10 cellular contexts compared by ENCODE assay signal in the genomic region with DNA sequence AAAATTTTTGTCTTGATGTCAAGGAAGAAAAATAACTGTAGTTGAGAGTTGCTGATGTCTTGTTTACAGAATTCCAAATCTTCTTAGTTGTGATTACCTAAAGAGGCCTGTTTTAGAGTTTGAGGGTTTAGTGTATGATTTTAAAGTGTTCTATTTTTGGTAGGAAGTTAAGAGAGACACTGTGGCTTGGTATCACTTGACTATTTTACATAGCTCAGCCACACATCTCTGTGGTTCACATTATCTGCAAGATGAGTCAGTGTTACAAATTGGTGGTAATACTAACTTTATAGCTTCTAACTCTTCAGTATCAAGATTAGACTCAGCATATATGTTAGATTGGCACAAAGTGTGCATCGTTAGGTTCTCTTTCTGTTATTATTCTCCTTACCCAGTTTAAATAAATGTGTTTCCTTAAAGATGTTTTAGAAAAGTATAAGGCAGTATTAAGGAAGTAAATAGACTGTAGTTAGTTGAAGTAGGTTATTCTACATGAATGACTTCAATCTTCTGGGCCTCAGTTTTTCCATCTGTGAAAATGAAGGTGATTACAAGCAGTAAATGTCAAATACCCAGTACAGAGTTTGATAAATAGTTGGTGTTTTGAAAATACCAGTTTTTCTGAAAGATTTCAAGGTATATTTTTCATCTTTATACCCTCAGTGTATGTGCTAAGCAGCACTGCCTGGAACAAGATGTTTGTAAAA. TPM values are rescaled to one million over a fixed set of nuclear protein-coding genes. Genes with fewer than 3 reads are reported as not detected.
DNase-seq lines count a peak whose midpoint lies in the region; ATAC-seq and TF ChIP-seq lines count a peak whose summit lies in the region.
"Had no signal": no experiment of that assay in that cellular context is flagged by ENCODE, and none has a peak within 500 bp of the region (broad histone marks: within the 10 kb centered on the region; RNA-seq: fewer than 3 reads in every experiment).

No MANE protein-coding gene starts in this region.

- peak overlapping the region; percentile 42 for H3K27ac Mint-ChIP-seq in activated naive CD4-positive, alpha-beta T cell treated with anti-CD3 and anti-CD28 coated beads, Interleukin-2, amount 50 U/mL, for 24 hours
- H3K27ac Mint-ChIP-seq in activated naive CD4-positive, alpha-beta T cell treated with anti-CD3 and anti-CD28 coated beads, Interleukin-2, amount 10 ng/mL, durations not matched to agents 7 days and 5 days, result no peak overlapping the region
- H3K27ac Mint-ChIP-seq in T-helper 17 cell (peak overlapping the region; percentile 85), nephron progenitor cell (no peak overlapping the region)
- H3K27ac Mint-ChIP-seq in stimulated activated memory B cell treated with anti-CD40 and anti-IgM and Interleukin-4, amounts not matched to agents 10 μg/mL and 1 μg/mL and 100 μg/mL, for 72 hours, result peak overlapping the region; percentile 42
- H3K27ac Mint-ChIP-seq: dendritic cell treated with granulocyte-macrophage colony-stimulating factor and Interleukin-4, amounts not matched to agents 40 ng/mL and 50 ng/mL, for 4 days had no signal

- no peak for DNase-seq in activated naive CD4-positive, alpha-beta T cell treated with anti-CD3 and anti-CD28 coated beads, Interleukin-2, amount 10 ng/mL, durations not matched to agents 7 days and 5 days
- no peak for DNase-seq in T-helper 17 cell
- no peak for DNase-seq in NCI-H510A treated with DMSO at 0.1 percent for 48 hours (lab: John Stamatoyannopoulos, UW)
- DNase-seq in nephron progenitor cell, result no peak
- DNase-seq in islet precursor cell, result no peak

- no peaks in the 10 kb centered on the region for H3K27me3 Mint-ChIP-seq in activated naive CD4-positive, alpha-beta T cell treated with anti-CD3 and anti-CD28 coated beads, Interleukin-2, amount 50 U/mL, for 24 hours
- no peaks in the 10 kb centered on the region for H3K27me3 Mint-ChIP-seq in activated naive CD4-positive, alpha-beta T cell treated with anti-CD3 and anti-CD28 coated beads, Interleukin-2, amount 10 ng/mL, durations not matched to agents 7 days and 5 days
- H3K27me3 Mint-ChIP-seq in T-helper 17 cell (no peaks in the 10 kb centered on the region), nephron progenitor cell (ENCODE audit: low read depth, poor library complexity) (no peaks in the 10 kb centered on the region)
- H3K27me3 Mint-ChIP-seq in stimulated activated memory B cell treated with anti-CD40 and anti-IgM and Interleukin-4, amounts not matched to agents 10 μg/mL and 1 μg/mL and 100 μg/mL, for 72 hours, result no peaks in the 10 kb centered on the region
- H3K27me3 Mint-ChIP-seq: dendritic cell treated with granulocyte-macrophage colony-stimulating factor and Interleukin-4, amounts not matched to agents 40 ng/mL and 50 ng/mL, for 4 days had no signal

- H3K4me1 Mint-ChIP-seq in activated naive CD4-positive, alpha-beta T cell treated with anti-CD3 and anti-CD28 coated beads, Interleukin-2, amount 50 U/mL, for 24 hours, result peaks cover 13% of the 10 kb centered on the region
- H3K4me1 Mint-ChIP-seq in activated naive CD4-positive, alpha-beta T cell treated with anti-CD3 and anti-CD28 coated beads, Interleukin-2, amount 10 ng/mL, durations not matched to agents 7 days and 5 days, result peaks cover 9% of the 10 kb centered on the region
- H3K4me1 Mint-ChIP-seq in T-helper 17 cell (peaks cover 12% of the 10 kb centered on the region), nephron progenitor cell (no peaks in the 10 kb centered on the region)
- H3K4me1 Mint-ChIP-seq in stimulated activated memory B cell treated with anti-CD40 and anti-IgM and Interleukin-4, amounts not matched to agents 10 μg/mL and 1 μg/mL and 100 μg/mL, for 72 hours, result peaks cover 12% of the 10 kb centered on the region

- no peak for TF ChIP-seq CTCF in nephron progenitor cell (IDR thresholded peaks at IDR 0.05)

- peaks cover 13% of the 10 kb centered on the region for H3K36me3 Mint-ChIP-seq in activated naive CD4-positive, alpha-beta T cell treated with anti-CD3 and anti-CD28 coated beads, Interleukin-2, amount 50 U/mL, for 24 hours
- H3K36me3 Mint-ChIP-seq in activated naive CD4-positive, alpha-beta T cell treated with anti-CD3 and anti-CD28 coated beads, Interleukin-2, amount 10 ng/mL, durations not matched to agents 7 days and 5 days, result peaks cover 11% of the 10 kb centered on the region
- H3K36me3 Mint-ChIP-seq in T-helper 17 cell (ENCODE audit: low read depth) (peaks cover 13% of the 10 kb centered on the region), nephron progenitor cell (ENCODE audit: low read depth) (peaks cover 19% of the 10 kb centered on the region)
- H3K36me3 Mint-ChIP-seq in stimulated activated memory B cell treated with anti-CD40 and anti-IgM and Interleukin-4, amounts not matched to agents 10 μg/mL and 1 μg/mL and 100 μg/mL, for 72 hours, result peaks cover 23% of the 10 kb centered on the region

- no peaks in the 10 kb centered on the region for H3K9me3 Mint-ChIP-seq in activated naive CD4-positive, alpha-beta T cell treated with anti-CD3 and anti-CD28 coated beads, Interleukin-2, amount 50 U/mL, for 24 hours
- H3K9me3 Mint-ChIP-seq in activated naive CD4-positive, alpha-beta T cell treated with anti-CD3 and anti-CD28 coated beads, Interleukin-2, amount 10 ng/mL, durations not matched to agents 7 days and 5 days, result no peaks in the 10 kb centered on the region
- H3K9me3 Mint-ChIP-seq in stimulated activated memory B cell treated with anti-CD40 and anti-IgM and Interleukin-4, amounts not matched to agents 10 μg/mL and 1 μg/mL and 100 μg/mL, for 72 hours, result no peaks in the 10 kb centered on the region
- H3K9me3 Mint-ChIP-seq in nephron progenitor cell, result no peaks in the 10 kb centered on the region

- peak; percentile 90 for ATAC-seq in HG02884 (IDR thresholded peaks at IDR 0.05; ENCODE audit: unreplicated experiment)
- ATAC-seq in T-helper 17 cell, result no peak
- peak; percentile 67 for ATAC-seq in stimulated activated memory B cell treated with anti-CD40 and anti-IgM and Interleukin-4, amounts not matched to agents 10 μg/mL and 1 μg/mL and 100 μg/mL, for 72 hours

- CTCF ChIA-PET in activated naive CD4-positive, alpha-beta T cell treated with anti-CD3 and anti-CD28 coated beads, Interleukin-2, amount 10 ng/mL, durations not matched to agents 7 days and 5 days (lab: Charles Lee), result interaction anchor here (0.6 kb wide), 1 partner anchor 1061 kb away, joined by 3 read pairs; no protein-coding TSS in a partner anchor

- H3K9me3 ChIP-seq in T-helper 17 cell (ENCODE audit: control insufficient read depth, low read length, poor library complexity, severe bottlenecking), result no peaks in the 10 kb centered on the region
- H3K9me3 ChIP-seq: BLaER1 treated with 17β-estradiol and CSF1 and Interleukin-3, amounts not matched to agents 10 nM and 100 nM had no signal

- H3K4me3 Mint-ChIP-seq in activated naive CD4-positive, alpha-beta T cell treated with anti-CD3 and anti-CD28 coated beads, Interleukin-2, amount 50 U/mL, for 24 hours, result no peak overlapping the region
- H3K4me3 Mint-ChIP-seq in activated naive CD4-positive, alpha-beta T cell treated with anti-CD3 and anti-CD28 coated beads, Interleukin-2, amount 10 ng/mL, durations not matched to agents 7 days and 5 days, result no peak overlapping the region
- H3K4me3 Mint-ChIP-seq in T-helper 17 cell (no peak overlapping the region), nephron progenitor cell (no peak overlapping the region)
- no peak overlapping the region for H3K4me3 Mint-ChIP-seq in stimulated activated memory B cell treated with anti-CD40 and anti-IgM and Interleukin-4, amounts not matched to agents 10 μg/mL and 1 μg/mL and 100 μg/mL, for 72 hours
- H3K4me3 Mint-ChIP-seq: dendritic cell treated with granulocyte-macrophage colony-stimulating factor and Interleukin-4, amounts not matched to agents 40 ng/mL and 50 ng/mL, for 4 days had no signal

RNA-seq across cellular contexts. Expression of a gene that starts 33.4 kb away (rescaled TPM):
- total RNA-seq in T-helper 17 cell, result 10 to 100 TPM; 20.2 to 25.7 TPM

Comparison
In these comparisons a context has a peak if more than half of its experiments do, and no peak if none do; other contexts are left out.
1. H3K27ac Mint-ChIP-seq: peak in activated naive CD4-positive, alpha-beta T cell treated with anti-CD3 and anti-CD28 coated beads, Interleukin-2, amount 50 U/mL, for 24 hours (single experiment), T-helper 17 cell (single experiment) and stimulated activated memory B cell treated with anti-CD40 and anti-IgM and Interleukin-4, amounts not matched to agents 10 μg/mL and 1 μg/mL and 100 μg/mL, for 72 hours (single experiment); none in activated naive CD4-positive, alpha-beta T cell treated with anti-CD3 and anti-CD28 coated beads, Interleukin-2, amount 10 ng/mL, durations not matched to agents 7 days and 5 days (single experiment) and nephron progenitor cell (single experiment).